Comparison of ENCODE assay signal across 9 cellular contexts in the genomic region with DNA sequence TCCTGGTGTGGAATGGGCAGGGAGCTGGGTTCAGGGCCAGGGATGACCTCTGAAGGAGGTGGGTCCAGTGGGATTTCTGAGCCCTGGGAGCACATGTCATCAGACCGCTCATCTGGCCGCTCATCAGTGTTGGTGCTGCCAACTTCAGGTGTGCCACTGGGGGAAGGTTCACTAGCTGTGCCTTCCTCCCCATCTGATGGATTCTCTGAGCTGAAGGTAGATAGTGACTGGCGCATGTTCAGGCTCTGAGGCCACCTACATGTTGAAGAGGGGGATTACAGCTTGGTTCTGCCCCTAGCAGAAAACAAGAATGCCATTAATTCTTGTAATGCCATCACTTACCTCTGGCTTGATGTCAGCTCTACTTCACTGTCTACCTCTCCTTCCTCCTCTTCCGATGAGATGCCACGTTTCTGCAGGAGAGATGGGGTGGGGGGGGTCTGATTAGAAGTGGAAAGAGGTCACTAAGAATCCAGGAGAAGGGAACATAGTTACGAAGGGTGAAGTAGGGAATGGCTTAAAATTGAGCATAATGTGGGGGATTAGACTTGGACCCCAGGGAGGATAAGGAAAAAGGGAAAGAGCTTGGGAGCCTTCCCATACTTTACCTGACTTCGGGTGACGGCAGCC. TPM values are rescaled to one million over a fixed set of nuclear protein-coding genes. Genes with fewer than 3 reads are reported as not detected.
DNase-seq lines count a peak whose midpoint lies in the region; ATAC-seq and TF ChIP-seq lines count a peak whose summit lies in the region.
"Had no signal": no experiment of that assay in that cellular context is flagged by ENCODE, and none has a peak within 500 bp of the region (broad histone marks: within the 10 kb centered on the region; RNA-seq: fewer than 3 reads in every experiment).

No MANE protein-coding gene starts in this region.

- H3K27me3 ChIP-seq in SJCRH30 = no peaks in the 10 kb centered on the region

- H3K9me3 ChIP-seq in SJCRH30 (replicated peaks) = no peaks in the 10 kb centered on the region

- no peak overlapping the region for H3K4me3 Mint-ChIP-seq in progenitor cell of endocrine pancreas (ENCODE audit: low read depth)

- no peaks in the 10 kb centered on the region for H3K27me3 Mint-ChIP-seq in progenitor cell of endocrine pancreas

- peak; percentile 47 for TF ChIP-seq CTCF in choroid plexus epithelial cell (conservative IDR thresholded peaks at IDR 0.05; ENCODE audit: low read depth, low read length)
- peak; percentile 32 for TF ChIP-seq CTCF in progenitor cell of endocrine pancreas (IDR thresholded peaks at IDR 0.05; ENCODE audit: unreplicated experiment)

- H3K4me1 Mint-ChIP-seq in progenitor cell of endocrine pancreas (ENCODE audit: low read depth) = peaks cover 14% of the 10 kb centered on the region

- H3K4me1 ChIP-seq in SJCRH30 = no peaks in the 10 kb centered on the region

- peak overlapping the region; percentile 74 for H3K27ac Mint-ChIP-seq in progenitor cell of endocrine pancreas

- no peak overlapping the region; the same call in 1 of the 2 replicates for H3K27ac ChIP-seq in SJCRH30

- no peaks in the 10 kb centered on the region for H3K9me3 Mint-ChIP-seq in progenitor cell of endocrine pancreas (ENCODE audit: low read depth)

- DNase-seq in DMS 273 (lab: John Stamatoyannopoulos, UW; ENCODE audit: unreplicated experiment) = peak; percentile 55
- DNase-seq in DMS 273 treated with DMSO at 0.1 percent for 48 hours (lab: John Stamatoyannopoulos, UW) = no peak
- peak; percentile 81 for DNase-seq in NAMALWA (ENCODE audit: low spot score)
- DNase-seq in choroid plexus epithelial cell (ENCODE audit: low read depth) = peak; percentile 67
- DNase-seq in progenitor cell of endocrine pancreas (ENCODE audit: low spot score, unreplicated experiment) = no peak
- no peak for DNase-seq in SJCRH30
- DNase-seq: stimulated activated CD4-positive, alpha-beta T cell treated with anti-CD3 and anti-CD28 coated beads, Interleukin-1b, Interleukin-23, amount 100 ng/mL, for 48 hours had no signal

- H3K4me3 ChIP-seq in choroid plexus epithelial cell (ENCODE audit: low read depth, low read length) (no peak overlapping the region), SJCRH30 (no peak overlapping the region)

- ATAC-seq in HG02981 (IDR thresholded peaks at IDR 0.05; ENCODE audit: unreplicated experiment) (no peak), GM18907 (IDR thresholded peaks at IDR 0.05; ENCODE audit: unreplicated experiment) (no peak)

- peaks cover 19% of the 10 kb centered on the region for H3K36me3 Mint-ChIP-seq in progenitor cell of endocrine pancreas (ENCODE audit: insufficient read depth)

- H3K36me3 ChIP-seq in SJCRH30 = peaks cover 67% of the 10 kb centered on the region

RNA-seq across cellular contexts. Expression of gene MAP3K12, which starts 17.2 kb away (rescaled TPM):
- total RNA-seq in progenitor cell of endocrine pancreas = 11.9 and 17.0 TPM in 2 replicates
- total RNA-seq in SJCRH30 (2014; rRNA removed; shearing (Covaris generic)) = 5.9 and 7.6 TPM in 2 replicates

RNA-seq across cellular contexts. Expression of gene TARBP2, which starts 19.0 kb away (rescaled TPM):
- total RNA-seq in progenitor cell of endocrine pancreas = 60.2 and 61.5 TPM in 2 replicates
- total RNA-seq in SJCRH30 (2014; rRNA removed; shearing (Covaris generic)) = 35.2 and 41.2 TPM in 2 replicates

RNA-seq across cellular contexts. Expression of gene NPFF, which starts 25.2 kb away (rescaled TPM):
- total RNA-seq in progenitor cell of endocrine pancreas = not detected in 2 replicates
- 0.43 TPM in 1 of 2 replicates, not detected in the other for total RNA-seq in SJCRH30 (2014; rRNA removed; shearing (Covaris generic))

RNA-seq across cellular contexts. Expression of gene PCBP2, which starts 30.2 kb away (rescaled TPM):
- 1,366 and 1,400 TPM in 2 replicates for total RNA-seq in progenitor cell of endocrine pancreas
- 246 and 250 TPM in 2 replicates for total RNA-seq in SJCRH30 (2014; rRNA removed; shearing (Covaris generic))

RNA-seq across cellular contexts. Expression of gene PRR13, which starts 40.5 kb away (rescaled TPM):
- total RNA-seq in progenitor cell of endocrine pancreas = 101 and 106 TPM in 2 replicates
- 54.5 and 59.5 TPM in 2 replicates for total RNA-seq in SJCRH30 (2014; rRNA removed; shearing (Covaris generic))

Comparison
In these comparisons a context has a peak if more than half of its experiments do, and no peak if none do; other contexts are left out.
1. DNase-seq: peak in DMS 273 (single experiment), NAMALWA (single experiment) and choroid plexus epithelial cell (single experiment); none in DMS 273 treated with DMSO at 0.1 percent for 48 hours (single experiment), progenitor cell of endocrine pancreas (single experiment) and SJCRH30 (0 of 2).